ENCODE assay signal across 17 cellular contexts in genomic region chr18:55013086-55013485, GRCh38. TPM values are rescaled to one million over a fixed set of nuclear protein-coding genes. Genes with fewer than 3 reads are reported as not detected.
DNase-seq lines count a peak whose midpoint lies in the region; ATAC-seq, FAIRE-seq and TF ChIP-seq lines count a peak whose summit lies in the region.
"Had no signal": no experiment of that assay in that cellular context is flagged by ENCODE, and none has a peak within 500 bp of the region (broad histone marks: within the 10 kb centered on the region; RNA-seq: fewer than 3 reads in every experiment).

No MANE protein-coding gene starts in this region.

- no peak overlapping the region for H3K27ac Mint-ChIP-seq in astrocyte (ENCODE audit: unreplicated experiment)
- no peak overlapping the region for H3K27ac Mint-ChIP-seq in CD8-positive, alpha-beta memory T cell
- H3K27ac Mint-ChIP-seq in progenitor cell of endocrine pancreas: no peak overlapping the region
- H3K27ac Mint-ChIP-seq: CD8-positive, alpha-beta T cell had no signal

- H3K36me3 Mint-ChIP-seq in astrocyte (ENCODE audit: low read depth, unreplicated experiment): no peaks in the 10 kb centered on the region
- no peaks in the 10 kb centered on the region for H3K36me3 Mint-ChIP-seq in CD8-positive, alpha-beta memory T cell
- H3K36me3 Mint-ChIP-seq in progenitor cell of endocrine pancreas (ENCODE audit: insufficient read depth): no peaks in the 10 kb centered on the region
- H3K36me3 Mint-ChIP-seq: CD8-positive, alpha-beta T cell had no signal

- no peak overlapping the region for H3K4me2 ChIP-seq in astrocyte (ENCODE audit: low read length)
- H3K4me2 ChIP-seq: A549, GM23338 had no signal

- H3K79me2 ChIP-seq in astrocyte (ENCODE audit: insufficient read depth, low read length): no peaks in the 10 kb centered on the region

- peak; percentile 13 for DNase-seq in EL
- DNase-seq in astrocyte (ENCODE audit: low read depth): peak; percentile 34
- DNase-seq in CD8-positive, alpha-beta memory T cell: no peak
- no peak for DNase-seq in GM10248 (ENCODE audit: extremely low spot score)
- no peak for DNase-seq in progenitor cell of endocrine pancreas (ENCODE audit: low spot score, unreplicated experiment)
- DNase-seq: BE2C; CD8-positive, alpha-beta T cell; DMS 273 treated with DMSO at 0.1 percent for 48 hours; H7; KBM-7 had no signal

- no peak for ATAC-seq in HG03108 (IDR thresholded peaks at IDR 0.05; ENCODE audit: unreplicated experiment)
- ATAC-seq: A549; CD8-positive, alpha-beta T cell had no signal

- no peak overlapping the region for H3K4me3 ChIP-seq in HUES64 (ENCODE audit: low read length)
- no peak overlapping the region for H3K4me3 ChIP-seq in astrocyte (ENCODE audit: insufficient read depth, low read depth, low read length)
- no peak overlapping the region for H3K4me3 ChIP-seq in CD8-positive, alpha-beta memory T cell (ENCODE audit: low read length)
- H3K4me3 ChIP-seq: A549, GM23338 had no signal

- peak overlapping the region; percentile 57; the same call in 1 of the 2 replicates for H3K27ac ChIP-seq in HUES64 (ENCODE audit: low read depth, low read length)
- H3K27ac ChIP-seq in astrocyte (ENCODE audit: low read depth, low read length): no peak overlapping the region
- no peak overlapping the region for H3K27ac ChIP-seq in CD8-positive, alpha-beta memory T cell (ENCODE audit: low read depth, low read length)
- H3K27ac ChIP-seq: A549, C4-2B had no signal

- peaks cover 21% of the 10 kb centered on the region for H3K4me1 ChIP-seq in HUES64 (ENCODE audit: insufficient read depth, low read length)
- H3K4me1 ChIP-seq in astrocyte (ENCODE audit: insufficient read depth, low read length): no peaks in the 10 kb centered on the region
- no peaks in the 10 kb centered on the region for H3K4me1 ChIP-seq in CD8-positive, alpha-beta memory T cell (ENCODE audit: insufficient read depth, low read length)
- H3K4me1 ChIP-seq: BE2C had no signal

- H3K9ac ChIP-seq in HUES64 (ENCODE audit: low read depth, low read length) (no peak overlapping the region), astrocyte (ENCODE audit: low read length) (no peak overlapping the region)

- H3K9me3 Mint-ChIP-seq in astrocyte (ENCODE audit: unreplicated experiment) (peaks cover 4% of the 10 kb centered on the region), progenitor cell of endocrine pancreas (ENCODE audit: low read depth) (no peaks in the 10 kb centered on the region)
- no peaks in the 10 kb centered on the region for H3K9me3 Mint-ChIP-seq in CD8-positive, alpha-beta memory T cell
- H3K9me3 Mint-ChIP-seq: CD8-positive, alpha-beta T cell; GM23338 had no signal

- TF ChIP-seq CTCF in astrocyte (IDR thresholded peaks at IDR 0.05; ENCODE audit: insufficient read depth, low read depth, low read length) (no peak), GM10248 (IDR thresholded peaks at IDR 0.05; ENCODE audit: control extremely low read depth, extremely low read depth, low read depth, missing control alignments) (no peak), progenitor cell of endocrine pancreas (IDR thresholded peaks at IDR 0.05; ENCODE audit: unreplicated experiment) (no peak)

- WGBS in HUES64: 93% methylated on average over 3 of the region's 3 CpGs

- H2AFZ ChIP-seq in astrocyte (ENCODE audit: low read depth, low read length): no peak overlapping the region
- H2AFZ ChIP-seq: GM23338 had no signal

- H3K36me3 ChIP-seq in HUES64 (ENCODE audit: insufficient read depth, low read length) (no peaks in the 10 kb centered on the region), astrocyte (ENCODE audit: insufficient read depth, low read length) (no peaks in the 10 kb centered on the region)
- no peaks in the 10 kb centered on the region for H3K36me3 ChIP-seq in CD8-positive, alpha-beta memory T cell (ENCODE audit: insufficient read depth, low read length)
- H3K36me3 ChIP-seq: BE2C had no signal

- H3K9me3 ChIP-seq in HUES64 (ENCODE audit: insufficient read depth, low read depth, low read length) (no peaks in the 10 kb centered on the region), astrocyte (ENCODE audit: insufficient read depth, low read depth, low read length) (no peaks in the 10 kb centered on the region)
- no peaks in the 10 kb centered on the region for H3K9me3 ChIP-seq in CD8-positive, alpha-beta memory T cell (ENCODE audit: low read length)
- H3K9me3 ChIP-seq: A549, BE2C had no signal

- H3K4me3 Mint-ChIP-seq in astrocyte (ENCODE audit: unreplicated experiment): no peak overlapping the region
- H3K4me3 Mint-ChIP-seq in CD8-positive, alpha-beta memory T cell: no peak overlapping the region
- H3K4me3 Mint-ChIP-seq in progenitor cell of endocrine pancreas (ENCODE audit: low read depth): no peak overlapping the region
- H3K4me3 Mint-ChIP-seq: CD8-positive, alpha-beta T cell; GM23338 had no signal

- FAIRE-seq in astrocyte (lab: Jason Lieb, UNC): no peak
- FAIRE-seq: A549, G401.6, GM12892 had no signal

- no peaks in the 10 kb centered on the region for H3K27me3 ChIP-seq in HUES64 (ENCODE audit: insufficient read depth, low read length)
- no peaks in the 10 kb centered on the region for H3K27me3 ChIP-seq in astrocyte (ENCODE audit: insufficient read depth, low read length)
- H3K27me3 ChIP-seq in CD8-positive, alpha-beta memory T cell (ENCODE audit: insufficient read depth, low read length, poor library complexity, severe bottlenecking): no peaks in the 10 kb centered on the region
- H3K27me3 ChIP-seq: BE2C had no signal

- CTCF ChIA-PET in CD8-positive, alpha-beta memory T cell (lab: Charles Lee): no interaction called here
- CTCF ChIA-PET in GM10248 (lab: Yijun Ruan, JAX): interaction anchor here (1.4 kb wide), 1 partner anchor 30 kb away, joined by 4 read pairs; no protein-coding TSS in a partner anchor

- H4K20me1 ChIP-seq in astrocyte (ENCODE audit: insufficient read depth, low read length): no peaks in the 10 kb centered on the region

- no peaks in the 10 kb centered on the region for H3K27me3 Mint-ChIP-seq in astrocyte (ENCODE audit: low read depth, unreplicated experiment)
- peaks cover 0 to 4% of the 10 kb centered on the region in 2 donors for H3K27me3 Mint-ChIP-seq in CD8-positive, alpha-beta memory T cell
- no peaks in the 10 kb centered on the region for H3K27me3 Mint-ChIP-seq in progenitor cell of endocrine pancreas

- POLR2A ChIA-PET in CD8-positive, alpha-beta memory T cell (lab: Charles Lee): no interaction called here
- POLR2A ChIA-PET in GM10248 (lab: Yijun Ruan, JAX): no interaction called here

- H3K4me1 Mint-ChIP-seq in astrocyte (ENCODE audit: low read depth, unreplicated experiment) (peaks cover 19% of the 10 kb centered on the region), progenitor cell of endocrine pancreas (ENCODE audit: low read depth) (peaks cover 4% of the 10 kb centered on the region)
- no peaks in the 10 kb centered on the region for H3K4me1 Mint-ChIP-seq in CD8-positive, alpha-beta memory T cell

RNA-seq across cellular contexts. Expression of gene CCDC68, which starts 53.8 kb away (rescaled TPM):
- polyA plus RNA-seq in HUES64 (2013, experiment 1 of 2): 0.35 TPM
- 0.82 TPM for polyA plus RNA-seq in HUES64 (2013, experiment 2 of 2)
- total RNA-seq in astrocyte (2.2 and 2.4 TPM in 2 replicates), progenitor cell of endocrine pancreas (2.2 and 2.9 TPM in 2 replicates)
- not detected for total RNA-seq in CD8-positive, alpha-beta memory T cell
- not detected for polyA plus RNA-seq in CD8-positive, alpha-beta memory T cell
- total RNA-seq: CD8-positive, alpha-beta T cell had no signal

Comparison
In these comparisons a context has a peak if more than half of its experiments do, and no peak if none do; other contexts are left out.
1. DNase-seq: peak in EL (single experiment) and astrocyte (single experiment); none in CD8-positive, alpha-beta memory T cell (0 of 5), GM10248 (single experiment) and progenitor cell of endocrine pancreas (single experiment).